8 cellular contexts compared by ENCODE assay signal in genomic region chr6:33589723-33590530, GRCh38. TPM values are rescaled to one million over a fixed set of nuclear protein-coding genes. Genes with fewer than 3 reads are reported as not detected.
DNase-seq lines count a peak whose midpoint lies in the region; ATAC-seq and TF ChIP-seq lines count a peak whose summit lies in the region.

No MANE protein-coding gene starts in this region.

- H3K4me3 ChIP-seq in AG09309 (ENCODE audit: control insufficient read depth, low read depth, low read length) (no peak overlapping the region), osteoblast (ENCODE audit: insufficient read depth, low read length) (peak overlapping the region; percentile 14)

- H3K9me3 ChIP-seq in osteoblast (ENCODE audit: low read depth, low read length) = no peaks in the 10 kb centered on the region

- no peaks in the 10 kb centered on the region for H4K20me1 ChIP-seq in osteoblast (ENCODE audit: insufficient read depth, low read length)

- H3K27ac ChIP-seq in foreskin keratinocyte (peak overlapping the region; percentile 75), osteoblast (ENCODE audit: low read depth, low read length) (peak overlapping the region; percentile 22)

- peak; percentile 98 for TF ChIP-seq CTCF in AG09309 (IDR thresholded peaks at IDR 0.05; ENCODE audit: control insufficient read depth, insufficient read depth, low read depth, low read length, missing control alignments)
- peak; percentile 95 for TF ChIP-seq CTCF in GM12872 (IDR thresholded peaks at IDR 0.05; ENCODE audit: insufficient read depth, low read depth, low read length)
- TF ChIP-seq CTCF in foreskin keratinocyte (conservative IDR thresholded peaks at IDR 0.05) = peak; percentile 94
- TF ChIP-seq CTCF in osteoblast (IDR thresholded peaks at IDR 0.05; ENCODE audit: extremely low read depth, low read depth, low read length) = peak; percentile 96

- H3K79me2 ChIP-seq in osteoblast (ENCODE audit: insufficient read depth, low read length) = no peaks in the 10 kb centered on the region

- no peaks in the 10 kb centered on the region for H3K27me3 ChIP-seq in foreskin keratinocyte
- no peaks in the 10 kb centered on the region for H3K27me3 ChIP-seq in osteoblast (ENCODE audit: insufficient read depth, low read length)

- peak overlapping the region; percentile 63 for H3K4me2 ChIP-seq in osteoblast (ENCODE audit: insufficient read depth, low read length)

- H3K36me3 ChIP-seq in osteoblast (ENCODE audit: insufficient read depth, low read length) = no peaks in the 10 kb centered on the region

- DNase-seq in AG09309 (ENCODE audit: low read depth) = no peak
- peak; percentile 76 for DNase-seq in NCI-H146 (lab: John Stamatoyannopoulos, UW)
- peak; percentile 33 for DNase-seq in activated T-cell treated with anti-CD3 and anti-CD28 coated beads for 48 hours (ENCODE audit: low read depth)
- DNase-seq in foreskin keratinocyte = peak; percentile 89 to 96
- peak; percentile 98 for DNase-seq in osteoblast (ENCODE audit: insufficient read length, low spot score, missing footprints)
- no peak for DNase-seq in SKM-1 treated with dmso at 0.1 percent for 144 hours (lab: John Stamatoyannopoulos, UW; ENCODE audit: unreplicated experiment)

- H3K4me1 ChIP-seq in foreskin keratinocyte (peaks cover 22% of the 10 kb centered on the region), osteoblast (ENCODE audit: insufficient read depth, low read length) (peaks cover 17% of the 10 kb centered on the region)

- H2AFZ ChIP-seq in osteoblast (ENCODE audit: low read length) = peak overlapping the region; percentile 82

- peak; percentile 83 for ATAC-seq in foreskin keratinocyte
- ATAC-seq in GM21367 (IDR thresholded peaks at IDR 0.05; ENCODE audit: unreplicated experiment) = no peak

RNA-seq across cellular contexts. Expression of gene BAK1, which starts 9.9 kb away (rescaled TPM):
- total RNA-seq in foreskin keratinocyte (77.0 and 82.9 TPM in 2 replicates), osteoblast (13.3 and 13.8 TPM in 2 replicates)
- polyA plus RNA-seq in foreskin keratinocyte = 92.0 and 93.8 TPM in 2 replicates

RNA-seq across cellular contexts. Expression of gene ITPR3, which starts 31.2 kb away (rescaled TPM):
- 76.5 and 82.0 TPM in 2 replicates for total RNA-seq in foreskin keratinocyte
- 23.4 and 26.1 TPM in 2 replicates for polyA plus RNA-seq in foreskin keratinocyte
- total RNA-seq in osteoblast = 46.7 and 52.2 TPM in 2 replicates

Comparison
In these comparisons a context has a peak if more than half of its experiments do, and no peak if none do; other contexts are left out.
1. DNase-seq: peak in NCI-H146 (single experiment), activated T-cell treated with anti-CD3 and anti-CD28 coated beads for 48 hours (single experiment), foreskin keratinocyte (2 of 2) and osteoblast (single experiment); none in AG09309 (single experiment) and SKM-1 treated with dmso at 0.1 percent for 144 hours (single experiment).
2. Peak in every context shown above with its lines, with median percentiles within 50 percentile points of each other: CTCF ChIP-seq.